Comparison of ENCODE assay signal across 14 cellular contexts in the genomic region with DNA sequence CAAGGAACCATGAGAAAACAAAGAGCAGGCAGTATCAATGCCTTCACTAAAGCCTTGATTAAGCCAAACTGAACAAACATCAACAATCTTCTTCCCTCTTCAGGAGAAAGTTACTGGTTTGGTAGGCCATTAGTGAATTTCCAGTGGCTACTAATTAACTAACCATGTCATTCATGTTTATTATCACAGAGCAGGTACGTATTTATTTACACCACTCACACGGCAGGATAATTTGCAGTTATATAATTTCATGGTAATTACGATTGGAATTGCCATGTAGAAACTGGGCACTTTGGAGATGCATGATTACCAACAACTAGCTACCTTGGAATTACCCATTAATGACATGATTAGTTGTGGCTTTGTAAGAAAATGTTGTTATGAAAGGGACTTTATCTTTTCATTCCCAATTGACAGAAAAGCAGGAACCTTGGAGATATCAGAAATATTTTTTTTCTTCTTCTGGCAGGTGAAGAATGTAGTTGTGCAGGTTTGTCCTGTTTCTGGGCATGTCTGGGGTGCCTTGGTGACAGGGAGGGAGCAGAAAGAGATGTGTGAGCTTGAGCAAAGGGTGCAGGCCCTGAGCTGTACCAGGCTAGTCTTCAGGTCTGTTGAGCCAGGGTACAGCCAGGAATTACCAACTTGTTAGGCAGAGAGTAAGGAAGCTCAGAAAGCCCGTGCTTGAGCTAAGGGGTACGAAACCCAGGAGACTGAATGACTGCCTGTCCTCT.
DNase-seq lines count a peak whose midpoint lies in the region; ATAC-seq and TF ChIP-seq lines count a peak whose summit lies in the region.
"Had no signal": no experiment of that assay in that cellular context is flagged by ENCODE, and none has a peak within 500 bp of the region (broad histone marks: within the 10 kb centered on the region; RNA-seq: fewer than 3 reads in every experiment).

No MANE protein-coding gene starts in this region.

- H3K36me3 ChIP-seq in right atrium auricular region (no peaks in the 10 kb centered on the region), esophagus muscularis mucosa (no peaks in the 10 kb centered on the region), trophoblast cell (ENCODE audit: control insufficient read depth in 1 of 2, insufficient read depth in 2 of 2, low read length in 2 of 2) (no peaks in the 10 kb centered on the region)

- 95% methylated on average over 5 of the region's 5 CpGs for WGBS in esophagus muscularis mucosa
- no CpG with 5 or more reads among the region's 5 CpGs for WGBS in trophoblast cell (ENCODE audit: extremely low coverage, insufficient coverage, insufficient read length)

- H3K9me3 Mint-ChIP-seq in naive thymus-derived CD8-positive, alpha-beta T cell: no peaks in the 10 kb centered on the region
- H3K9me3 Mint-ChIP-seq: activated naive CD8-positive, alpha-beta T cell treated with anti-CD3 and anti-CD28 coated beads, Interleukin-2, amount 10 ng/mL, durations not matched to agents 7 days and 5 days; stimulated activated naive CD8-positive, alpha-beta T cell treated with anti-CD3 and anti-CD28 coated beads, Interleukin-15, amount 100 ng/mL, for 72 hours had no signal

- H3K4me1 Mint-ChIP-seq in naive thymus-derived CD8-positive, alpha-beta T cell: peaks cover 4 to 14% (median 12%) of the 10 kb centered on the region in 4 donors

- in situ Hi-C loops in G401 (cut with HindIII; ENCODE audit: low sequenced_read_pairs): no loop called here

- H3K36me3 Mint-ChIP-seq in naive thymus-derived CD8-positive, alpha-beta T cell: no peaks in the 10 kb centered on the region
- H3K36me3 Mint-ChIP-seq: activated naive CD8-positive, alpha-beta T cell treated with anti-CD3 and anti-CD28 coated beads, Interleukin-2, amount 10 ng/mL, durations not matched to agents 7 days and 5 days had no signal

- H3K14ac ChIP-seq in trophoblast cell (ENCODE audit: low read length): no peak overlapping the region

- POLR2A ChIA-PET in naive thymus-derived CD8-positive, alpha-beta T cell (lab: Charles Lee): interaction anchor here (0.7 kb wide), 1 partner anchor 378 kb away, joined by 4 read pairs; no protein-coding TSS in a partner anchor

- H2BK12ac ChIP-seq in trophoblast cell (ENCODE audit: low read length): peak overlapping the region; percentile 37

- intact Hi-C loops in left cardiac atrium (cut with DNase I) (loop anchor here (5.0 to 10.0 kb wide), 3 partner anchors 136 to 406 kb away; no protein-coding TSS in a partner anchor), esophagus muscularis mucosa (cut with DNase I) (loop anchor here (5.0 to 10.0 kb wide), 3 partner anchors 134 to 411 kb away; no protein-coding TSS in a partner anchor)

- no peaks in the 10 kb centered on the region for H3K27me3 ChIP-seq in right atrium auricular region
- H3K27me3 ChIP-seq in esophagus muscularis mucosa: no peaks in the 10 kb centered on the region
- no peaks in the 10 kb centered on the region for H3K27me3 ChIP-seq in trophoblast cell (ENCODE audit: insufficient read depth, low read length)

- DNase-seq in right atrium auricular region (ENCODE audit: low spot score) (no peak), left cardiac atrium (no peak), esophagus muscularis mucosa (ENCODE audit: extremely low spot score) (no peak), trophoblast cell (peak; percentile 30 to 60), NCI-H1048 (lab: John Stamatoyannopoulos, UW) (no peak), cerebellum (ENCODE audit: low spot score) (no peak), G401 (ENCODE audit: low spot score) (no peak)
- DNase-seq in naive thymus-derived CD8-positive, alpha-beta T cell: no peak
- DNase-seq: ACHN; activated naive CD8-positive, alpha-beta T cell treated with anti-CD3 and anti-CD28 coated beads, Interleukin-2, amount 10 ng/mL, durations not matched to agents 7 days and 5 days; activated T-cell treated with anti-CD3 and anti-CD28 coated beads for 4 hours; stimulated activated naive CD8-positive, alpha-beta T cell treated with anti-CD3 and anti-CD28 coated beads, Interleukin-15, amount 100 ng/mL, for 72 hours had no signal

- H3K79me2 ChIP-seq in trophoblast cell (ENCODE audit: control insufficient read depth, insufficient read depth, low read length, poor library complexity): no peaks in the 10 kb centered on the region

- H3K23ac ChIP-seq in trophoblast cell (ENCODE audit: low read length): no peak overlapping the region

- no peak for TF ChIP-seq EP300 in esophagus muscularis mucosa (IDR thresholded peaks at IDR 0.05)

- H2BK5ac ChIP-seq in trophoblast cell (ENCODE audit: low read depth, low read length, poor library complexity): no peak overlapping the region

- H3K27ac Mint-ChIP-seq in naive thymus-derived CD8-positive, alpha-beta T cell: peak overlapping the region in 1 of 10 donors; percentile 2
- H3K27ac Mint-ChIP-seq: activated naive CD8-positive, alpha-beta T cell treated with anti-CD3 and anti-CD28 coated beads, Interleukin-2, amount 10 ng/mL, durations not matched to agents 7 days and 5 days; stimulated activated naive CD8-positive, alpha-beta T cell treated with anti-CD3 and anti-CD28 coated beads, Interleukin-15, amount 100 ng/mL, for 72 hours had no signal

- H2AK5ac ChIP-seq in trophoblast cell (ENCODE audit: low read length): no peak overlapping the region

- no peaks in the 10 kb centered on the region for H3K9me3 ChIP-seq in right atrium auricular region
- H3K9me3 ChIP-seq in esophagus muscularis mucosa: no peaks in the 10 kb centered on the region
- no peaks in the 10 kb centered on the region for H3K9me3 ChIP-seq in trophoblast cell (ENCODE audit: insufficient read depth, low read depth, low read length)

- H3K4me2 ChIP-seq in trophoblast cell (ENCODE audit: low read length): peak overlapping the region; percentile 11

- H4K91ac ChIP-seq in trophoblast cell (ENCODE audit: low read depth, low read length): no peak overlapping the region

- H3K79me1 ChIP-seq in trophoblast cell (ENCODE audit: low read length): peaks cover 2% of the 10 kb centered on the region

- H3K4me1 ChIP-seq in right atrium auricular region (peaks cover 0 to 24% of the 10 kb centered on the region in 2 donors), esophagus muscularis mucosa (peaks cover 19 to 48% (median 41%) of the 10 kb centered on the region in 4 donors), trophoblast cell (ENCODE audit: control insufficient read depth in 1 of 2, insufficient read depth in 2 of 2, low read length in 2 of 2) (peaks cover 10 to 16% of the 10 kb centered on the region in 2 experiments)

- H3K4me3 ChIP-seq in right atrium auricular region (no peak overlapping the region), esophagus muscularis mucosa (no peak overlapping the region), trophoblast cell (ENCODE audit: low read depth, low read length) (no peak overlapping the region)

- H3K27ac ChIP-seq in right atrium auricular region (peak overlapping the region; percentile 69 to 75), esophagus muscularis mucosa (replicated peaks in 1 of 4) (peak overlapping the region; percentile 73 to 83 (median 79)), trophoblast cell (ENCODE audit: low read depth, low read length) (no peak overlapping the region)

- no peak overlapping the region for H4K12ac ChIP-seq in trophoblast cell (ENCODE audit: low read depth, low read length)

- H2BK120ac ChIP-seq in trophoblast cell (ENCODE audit: insufficient read depth, low read length, poor library complexity): no peak overlapping the region

- no peak for ATAC-seq in left cardiac atrium
- ATAC-seq in naive thymus-derived CD8-positive, alpha-beta T cell: no peak
- ATAC-seq: activated CD4-positive, CD25-positive, alpha-beta regulatory T cell treated with anti-CD3 and anti-CD28 coated beads, Interleukin-2, amount 50 U/mL, for 24 hours; HCT116; stimulated activated naive CD8-positive, alpha-beta T cell treated with anti-CD3 and anti-CD28 coated beads, Interleukin-15, amount 100 ng/mL, for 72 hours had no signal

- no peak overlapping the region for H3K4me3 Mint-ChIP-seq in naive thymus-derived CD8-positive, alpha-beta T cell
- H3K4me3 Mint-ChIP-seq: activated naive CD8-positive, alpha-beta T cell treated with anti-CD3 and anti-CD28 coated beads, Interleukin-2, amount 10 ng/mL, durations not matched to agents 7 days and 5 days; stimulated activated naive CD8-positive, alpha-beta T cell treated with anti-CD3 and anti-CD28 coated beads, Interleukin-15, amount 100 ng/mL, for 72 hours had no signal

- no peak overlapping the region for H2AFZ ChIP-seq in trophoblast cell (ENCODE audit: insufficient read depth, low read length, poor library complexity)

- no peak overlapping the region for H3K4ac ChIP-seq in trophoblast cell (ENCODE audit: low read depth, low read length)

- no peak for TF ChIP-seq POLR2A in esophagus muscularis mucosa (IDR thresholded peaks at IDR 0.05; ENCODE audit: low read depth)

- H4K8ac ChIP-seq in trophoblast cell (ENCODE audit: low read depth, low read length): no peak overlapping the region

- TF ChIP-seq CTCF in right atrium auricular region (IDR thresholded peaks at IDR 0.05) (no peak), esophagus muscularis mucosa (IDR thresholded peaks at IDR 0.05) (no peak)

- H3K18ac ChIP-seq in trophoblast cell (ENCODE audit: low read length): no peak overlapping the region

- peak overlapping the region; percentile 7 for H3K9ac ChIP-seq in trophoblast cell (ENCODE audit: low read length)

- no peaks in the 10 kb centered on the region for H3K27me3 Mint-ChIP-seq in naive thymus-derived CD8-positive, alpha-beta T cell
- H3K27me3 Mint-ChIP-seq: stimulated activated naive CD8-positive, alpha-beta T cell treated with anti-CD3 and anti-CD28 coated beads, Interleukin-15, amount 100 ng/mL, for 72 hours had no signal

Comparison
In these comparisons a context has a peak if more than half of its experiments do, and no peak if none do; other contexts are left out.
1. DNase-seq: peak in trophoblast cell (2 of 2); none in right atrium auricular region (single experiment), left cardiac atrium (single experiment), esophagus muscularis mucosa (single experiment), naive thymus-derived CD8-positive, alpha-beta T cell (0 of 10), NCI-H1048 (single experiment), cerebellum (single experiment) and G401 (single experiment).